ENCODE assay signal across 26 cellular contexts in the genomic region with DNA sequence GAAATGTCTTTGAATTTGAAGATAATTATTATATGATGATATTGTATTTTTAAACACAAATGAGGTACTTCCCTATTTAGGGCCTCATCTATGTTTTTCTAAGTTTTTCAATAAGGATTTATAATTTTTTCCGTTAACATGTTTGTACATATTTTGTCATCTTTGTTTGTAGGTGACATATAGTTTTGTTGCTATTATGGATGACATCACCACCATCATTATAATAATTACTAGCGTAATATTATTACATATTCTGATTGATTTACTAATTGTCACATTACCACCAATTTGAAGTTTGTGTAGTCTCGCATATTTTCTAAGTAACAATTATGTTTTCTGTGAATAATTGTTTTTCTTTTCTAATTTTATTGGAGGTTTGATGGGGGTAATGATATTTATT.
"Had no signal": no experiment of that assay in that cellular context is flagged by ENCODE, and none has a peak within 500 bp of the region (broad histone marks: within the 10 kb centered on the region; RNA-seq: fewer than 3 reads in every experiment).

No MANE protein-coding gene starts in this region.

- FAIRE-seq: keratinocyte had no signal

- H3K4me1 ChIP-seq: left lung, lower lobe of right lung, neural progenitor cell, right atrium auricular region, stomach, testis, thyroid gland, transverse colon, upper lobe of left lung, vagina had no signal

- H3K4me2 ChIP-seq: neural progenitor cell, smooth muscle cell had no signal

- H2AFZ ChIP-seq: neural progenitor cell had no signal

- H3K27ac ChIP-seq: left lung, lower lobe of right lung, neural progenitor cell, neutrophil, right atrium auricular region, sigmoid colon, stomach, testis, thyroid gland, transverse colon, upper lobe of left lung, vagina had no signal

- H3K36me3 ChIP-seq: left lung, lower lobe of right lung, neural progenitor cell, neutrophil, right atrium auricular region, sigmoid colon, stomach, thyroid gland, transverse colon, upper lobe of left lung, vagina had no signal

- H3K9me3 ChIP-seq: left lung, lower lobe of right lung, neutrophil, sigmoid colon, stomach, testis, thyroid gland, transverse colon, upper lobe of left lung, vagina had no signal

- H3K27me3 ChIP-seq: left lung, neural progenitor cell, neutrophil, right atrium auricular region, sigmoid colon, stomach, testis, thyroid gland, transverse colon, upper lobe of left lung, vagina had no signal

- H3K4me3 ChIP-seq: left lung, lower lobe of right lung, neural progenitor cell, right atrium auricular region, sigmoid colon, smooth muscle cell, stomach, thyroid gland, transverse colon, upper lobe of left lung, vagina had no signal

- H3K9ac ChIP-seq: neural progenitor cell had no signal

- DNase-seq: hippocampal formation; left colon; left lung; lower lobe of right lung; mammary epithelial cell; mesendoderm; naive B cell; natural killer cell; nephron progenitor cell; occipital lobe; sigmoid colon; stimulated activated CD4-positive, alpha-beta T cell treated with anti-CD3 and anti-CD28 coated beads, Interleukin-2, amount 100 ng/mL, for 24 hours; stimulated activated CD4-positive, alpha-beta T cell treated with anti-CD3 and anti-CD28 coated beads, Interleukin-4, amount 100 ng/mL, for 1 hour; stimulated activated naive B cell treated with anti-CD40 and anti-IgM and Interleukin-4, amounts not matched to agents 10 μg/mL and 1 μg/mL and 100 μg/mL, for 72 hours; stimulated activated naive CD8-positive, alpha-beta T cell treated with anti-CD3 and anti-CD28 coated beads, Interleukin-15, Interleukin-2, amounts not matched to agents 100 U/mL and 50 U/mL, for 24 hours; stomach; testis; thyroid gland; transverse colon had no signal
